In the genomic region with DNA sequence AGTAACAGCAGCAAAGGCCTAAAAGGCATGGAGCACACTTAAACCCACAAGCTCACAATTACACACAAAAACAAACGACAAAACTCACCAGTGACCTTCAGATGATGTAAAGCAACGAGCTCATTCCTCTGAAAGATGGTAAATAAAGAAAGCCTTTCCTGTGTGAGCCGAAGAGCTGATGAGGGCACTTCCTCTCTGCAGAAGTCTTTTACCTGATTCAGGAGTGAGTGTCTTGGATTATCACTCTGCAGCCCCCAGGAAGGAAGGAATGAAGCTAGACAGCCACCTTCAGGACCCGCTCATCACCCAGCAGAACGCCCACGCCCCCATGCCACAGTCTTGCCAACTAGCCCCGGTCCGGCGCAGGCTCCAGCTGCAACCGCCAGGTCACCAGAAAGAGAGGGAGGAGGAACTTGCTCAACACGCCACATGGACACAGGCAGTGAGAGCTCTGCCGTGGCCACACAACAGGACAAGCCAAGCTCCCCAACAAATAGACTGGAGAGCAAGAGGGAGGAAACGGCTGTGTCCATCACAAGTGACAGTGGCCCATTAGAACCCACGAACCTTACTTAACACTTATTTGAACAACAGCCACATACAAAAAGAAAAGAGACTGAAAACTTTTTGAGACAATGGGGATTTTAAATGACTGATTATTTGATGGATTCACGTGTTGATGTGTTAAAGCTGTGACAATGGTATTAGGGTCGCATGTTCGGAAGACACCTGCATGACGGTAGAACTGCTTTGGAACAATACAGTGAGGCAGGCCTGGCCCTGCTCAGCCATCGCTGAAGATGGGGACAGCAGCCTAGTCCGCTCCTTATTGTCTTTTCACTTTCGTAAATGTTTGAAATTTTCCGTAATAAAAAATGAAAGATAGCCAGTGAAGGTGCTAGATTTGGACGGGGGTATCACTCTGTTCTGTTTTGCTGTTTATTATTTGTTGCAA, we compare ENCODE assay signal across 10 cellular contexts.
DNase-seq lines count a peak whose midpoint lies in the region; ATAC-seq and TF ChIP-seq lines count a peak whose summit lies in the region.
"Had no signal": no experiment of that assay in that cellular context is flagged by ENCODE, and none has a peak within 500 bp of the region (broad histone marks: within the 10 kb centered on the region; RNA-seq: fewer than 3 reads in every experiment).

No MANE protein-coding gene starts in this region.

- no peak overlapping the region for H2BK12ac ChIP-seq in trophoblast cell (ENCODE audit: low read length)

- H3K23ac ChIP-seq in trophoblast cell (ENCODE audit: low read length), result no peak overlapping the region

- POLR2A ChIA-PET in activated naive CD8-positive, alpha-beta T cell treated with anti-CD3 and anti-CD28 coated beads, Interleukin-2, amount 10 ng/mL, durations not matched to agents 7 days and 5 days (lab: Charles Lee), result interaction anchor here (0.6 to 2.5 kb wide), 7 partner anchors 9 to 128 kb away, joined by 3 to 17 read pairs (median 3); a partner anchor contains a TSS
- POLR2A ChIA-PET in naive thymus-derived CD4-positive, alpha-beta T cell (lab: Charles Lee), result interaction anchor here (0.8 to 22.2 kb wide), 13 partner anchors 8 to 130 kb away, joined by 3 to 362 read pairs (median 4); a partner anchor contains a TSS

- H4K8ac ChIP-seq in trophoblast cell (ENCODE audit: low read depth, low read length), result no peak overlapping the region

- TF ChIP-seq POLR2A in GM18505 (IDR thresholded peaks at IDR 0.05; ENCODE audit: borderline replicate concordance, extremely low read depth, insufficient read depth, insufficient read length), result no peak

- H3K4me2 ChIP-seq in trophoblast cell (ENCODE audit: low read length), result no peak overlapping the region

- CTCF ChIA-PET in naive thymus-derived CD4-positive, alpha-beta T cell (lab: Charles Lee), result interaction anchor here (1.3 to 10.0 kb wide), 4 partner anchors 22 to 97 kb away, joined by 3 to 100 read pairs (median 4); no protein-coding TSS in a partner anchor

- no peak overlapping the region for H3K27ac ChIP-seq in naive thymus-derived CD4-positive, alpha-beta T cell (ENCODE audit: low read depth, low read length)
- H3K27ac ChIP-seq in aorta (ENCODE audit: low read depth in 1 of 2, low read length in 2 of 2) (no peak overlapping the region), trophoblast cell (ENCODE audit: low read depth, low read length) (no peak overlapping the region)

- H3K9me3 Mint-ChIP-seq in activated naive CD8-positive, alpha-beta T cell treated with anti-CD3 and anti-CD28 coated beads, Interleukin-2, amount 10 ng/mL, durations not matched to agents 7 days and 5 days, result no peaks in the 10 kb centered on the region
- no peaks in the 10 kb centered on the region for H3K9me3 Mint-ChIP-seq in naive thymus-derived CD4-positive, alpha-beta T cell

- H3K9me3 ChIP-seq in naive thymus-derived CD4-positive, alpha-beta T cell (ENCODE audit: control insufficient read depth in 2 of 3, low read length in 3 of 3), result no peaks in the 10 kb centered on the region
- H3K9me3 ChIP-seq in aorta (ENCODE audit: control insufficient read depth, low read length) (no peaks in the 10 kb centered on the region), trophoblast cell (ENCODE audit: insufficient read depth, low read depth, low read length) (no peaks in the 10 kb centered on the region)

- intact Hi-C loops in cardiac septum (cut with DNase I) (no loop called here), left cardiac atrium (cut with DNase I) (no loop called here), aorta (cut with DNase I) (loop anchor here in 1 of 2 donors (2.0 kb wide), 1 partner anchor 21 kb away; no protein-coding TSS in a partner anchor)
- intact Hi-C loops in naive thymus-derived CD4-positive, alpha-beta T cell (cut with micrococcal nuclease), result loop anchor here in 1 of 2 donors (2.0 kb wide), 3 partner anchors 53 to 127 kb away; a partner anchor contains a TSS

- no peak overlapping the region for H2BK120ac ChIP-seq in trophoblast cell (ENCODE audit: insufficient read depth, low read length, poor library complexity)

- no peak overlapping the region for H3K4me3 ChIP-seq in naive thymus-derived CD4-positive, alpha-beta T cell (ENCODE audit: low read length)
- H3K4me3 ChIP-seq in aorta (ENCODE audit: low read length in 2 of 2) (no peak overlapping the region), trophoblast cell (ENCODE audit: low read depth, low read length) (no peak overlapping the region)

- no peaks in the 10 kb centered on the region for H3K36me3 ChIP-seq in naive thymus-derived CD4-positive, alpha-beta T cell (ENCODE audit: control insufficient read depth in 2 of 3, insufficient read depth in 3 of 3, low read length in 3 of 3)
- H3K36me3 ChIP-seq in aorta (ENCODE audit: control insufficient read depth in 1 of 2, insufficient read depth in 2 of 2, low read length in 1 of 2) (no peaks in the 10 kb centered on the region), trophoblast cell (ENCODE audit: control insufficient read depth in 1 of 2, insufficient read depth in 2 of 2, low read length in 2 of 2) (no peaks in the 10 kb centered on the region)

- no peak overlapping the region for H2AK5ac ChIP-seq in trophoblast cell (ENCODE audit: low read length)

- H3K27me3 ChIP-seq in naive thymus-derived CD4-positive, alpha-beta T cell (ENCODE audit: control insufficient read depth in 2 of 2, insufficient read depth in 2 of 2, low read length in 2 of 2), result no peaks in the 10 kb centered on the region
- H3K27me3 ChIP-seq in aorta (ENCODE audit: control insufficient read depth in 1 of 2, insufficient read depth in 2 of 2, low read length in 1 of 2) (no peaks in the 10 kb centered on the region), trophoblast cell (ENCODE audit: insufficient read depth, low read length) (no peaks in the 10 kb centered on the region)

- H3K14ac ChIP-seq in trophoblast cell (ENCODE audit: low read length), result no peak overlapping the region

- no peak overlapping the region for H3K18ac ChIP-seq in trophoblast cell (ENCODE audit: low read length)

- no peak overlapping the region for H2AFZ ChIP-seq in trophoblast cell (ENCODE audit: insufficient read depth, low read length, poor library complexity)

- no peak overlapping the region for H3K4ac ChIP-seq in trophoblast cell (ENCODE audit: low read depth, low read length)

- H3K9ac ChIP-seq in trophoblast cell (ENCODE audit: low read length), result no peak overlapping the region

- peak overlapping the region; percentile 55 for H3K27ac Mint-ChIP-seq in activated naive CD8-positive, alpha-beta T cell treated with anti-CD3 and anti-CD28 coated beads, Interleukin-2, amount 10 ng/mL, durations not matched to agents 7 days and 5 days
- H3K27ac Mint-ChIP-seq in naive thymus-derived CD4-positive, alpha-beta T cell, result peak overlapping the region; percentile 1 to 97 (median 71)

- no peak overlapping the region for H2BK5ac ChIP-seq in trophoblast cell (ENCODE audit: low read depth, low read length, poor library complexity)

- WGBS in aorta, 2 donors, result 92 to 93% methylated on average over 23 of the region's 23 CpGs
- WGBS in trophoblast cell (ENCODE audit: extremely low coverage, insufficient coverage, insufficient read length), result no CpG with 5 or more reads among the region's 23 CpGs

- no peak overlapping the region for H4K12ac ChIP-seq in trophoblast cell (ENCODE audit: low read depth, low read length)

- peaks cover 2% of the 10 kb centered on the region for H3K79me2 ChIP-seq in trophoblast cell (ENCODE audit: control insufficient read depth, insufficient read depth, low read length, poor library complexity)

- H3K27me3 Mint-ChIP-seq in activated naive CD8-positive, alpha-beta T cell treated with anti-CD3 and anti-CD28 coated beads, Interleukin-2, amount 10 ng/mL, durations not matched to agents 7 days and 5 days, result no peaks in the 10 kb centered on the region
- H3K27me3 Mint-ChIP-seq in naive thymus-derived CD4-positive, alpha-beta T cell, result peaks cover 0 to 4% (median 0%) of the 10 kb centered on the region in 5 donors

- H3K4me1 Mint-ChIP-seq in activated naive CD8-positive, alpha-beta T cell treated with anti-CD3 and anti-CD28 coated beads, Interleukin-2, amount 10 ng/mL, durations not matched to agents 7 days and 5 days, result peaks cover 49% of the 10 kb centered on the region
- peaks cover 59 to 90% (median 86%) of the 10 kb centered on the region in 7 donors for H3K4me1 Mint-ChIP-seq in naive thymus-derived CD4-positive, alpha-beta T cell

- ATAC-seq in left cardiac atrium (no peak), aorta (ENCODE audit: low FRiP score) (no peak), GM18505 (IDR thresholded peaks at IDR 0.05; ENCODE audit: unreplicated experiment) (no peak)
- no peak for ATAC-seq in activated naive CD8-positive, alpha-beta T cell treated with anti-CD3 and anti-CD28 coated beads, Interleukin-2, amount 10 ng/mL, durations not matched to agents 7 days and 5 days (ENCODE audit: low read depth)
- no peak for ATAC-seq in naive thymus-derived CD4-positive, alpha-beta T cell

- peak; percentile 84 for DNase-seq in cardiac septum (ENCODE audit: low spot score)
- DNase-seq in left cardiac atrium, result no peak
- DNase-seq in activated naive CD8-positive, alpha-beta T cell treated with anti-CD3 and anti-CD28 coated beads, Interleukin-2, amount 10 ng/mL, durations not matched to agents 7 days and 5 days, result peak; percentile 31
- DNase-seq in naive thymus-derived CD4-positive, alpha-beta T cell, result peak in 1 of 9 donors; percentile 16
- peak; percentile 62 to 76 for DNase-seq in aorta
- DNase-seq in trophoblast cell, result no peak
- no peak for DNase-seq in NCI-H1436 (lab: John Stamatoyannopoulos, UW)
- DNase-seq: Calu3, mesendoderm had no signal

- H4K91ac ChIP-seq in trophoblast cell (ENCODE audit: low read depth, low read length), result no peak overlapping the region

- H3K36me3 Mint-ChIP-seq in activated naive CD8-positive, alpha-beta T cell treated with anti-CD3 and anti-CD28 coated beads, Interleukin-2, amount 10 ng/mL, durations not matched to agents 7 days and 5 days, result peaks cover 21% of the 10 kb centered on the region
- H3K36me3 Mint-ChIP-seq in naive thymus-derived CD4-positive, alpha-beta T cell, result peaks cover 0 to 28% (median 3%) of the 10 kb centered on the region in 5 donors

- no peaks in the 10 kb centered on the region for H3K79me1 ChIP-seq in trophoblast cell (ENCODE audit: low read length)

- H3K4me1 ChIP-seq in naive thymus-derived CD4-positive, alpha-beta T cell (ENCODE audit: control insufficient read depth in 2 of 2, insufficient read depth in 2 of 2, low read length in 2 of 2), result peaks cover 31 to 49% of the 10 kb centered on the region in 2 donors
- H3K4me1 ChIP-seq in aorta (ENCODE audit: control insufficient read depth in 1 of 2, insufficient read depth in 2 of 2, low read length in 2 of 2) (no peaks in the 10 kb centered on the region), trophoblast cell (ENCODE audit: control insufficient read depth in 1 of 2, insufficient read depth in 2 of 2, low read length in 2 of 2) (peaks cover 6 to 7% of the 10 kb centered on the region in 2 experiments)

- peak overlapping the region; percentile 29 for H3K4me3 Mint-ChIP-seq in activated naive CD8-positive, alpha-beta T cell treated with anti-CD3 and anti-CD28 coated beads, Interleukin-2, amount 10 ng/mL, durations not matched to agents 7 days and 5 days
- H3K4me3 Mint-ChIP-seq in naive thymus-derived CD4-positive, alpha-beta T cell, result peak overlapping the region in 9 of 10 donors; percentile 33 to 87 (median 70)

Comparison
In these comparisons a context has a peak if more than half of its experiments do, and no peak if none do; other contexts are left out.
1. DNase-seq: peak in cardiac septum (single experiment), activated naive CD8-positive, alpha-beta T cell treated with anti-CD3 and anti-CD28 coated beads, Interleukin-2, amount 10 ng/mL, durations not matched to agents 7 days and 5 days (single experiment) and aorta (2 of 2); none in left cardiac atrium (single experiment), trophoblast cell (0 of 2) and NCI-H1436 (single experiment).